In the genomic region with DNA sequence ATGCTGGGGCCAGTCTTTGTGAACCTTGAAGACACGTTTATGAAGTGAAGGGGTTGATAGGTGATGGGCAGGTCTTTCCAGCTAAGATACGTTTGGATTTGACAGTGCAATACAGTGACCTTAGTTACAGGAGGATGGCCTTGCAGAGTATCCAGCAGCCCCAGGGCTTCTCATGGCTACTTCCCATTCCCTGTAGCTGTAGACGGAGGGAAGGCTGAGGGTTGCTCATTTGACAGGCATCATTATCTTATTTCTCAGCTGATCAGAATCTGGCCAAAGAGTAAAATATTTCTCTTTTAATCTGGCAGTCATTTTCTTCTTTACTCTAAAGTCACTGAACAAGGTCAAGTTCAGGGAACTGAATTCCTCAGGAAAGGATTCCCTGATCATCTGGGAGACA, we compare ENCODE assay signal across 30 cellular contexts.
"Had no signal": no experiment of that assay in that cellular context is flagged by ENCODE, and none has a peak within 500 bp of the region (broad histone marks: within the 10 kb centered on the region; RNA-seq: fewer than 3 reads in every experiment).

No MANE protein-coding gene starts in this region.

- H3K4me1 Mint-ChIP-seq: activated CD4-positive, alpha-beta T cell treated with anti-CD3 and anti-CD28 coated beads for 36 hours; central memory CD8-positive, alpha-beta T cell had no signal

- H3K27ac Mint-ChIP-seq: activated CD4-positive, alpha-beta memory T cell treated with anti-CD3 and anti-CD28 coated beads for 36 hours; activated CD4-positive, alpha-beta T cell treated with anti-CD3 and anti-CD28 coated beads for 36 hours; activated CD4-positive, alpha-beta T cell treated with anti-CD3 and anti-CD28 coated beads, Interleukin-2, amount 10 ng/mL, durations not matched to agents 24 days and 14 days; activated CD8-positive, alpha-beta memory T cell treated with anti-CD3 and anti-CD28 coated beads, Interleukin-2, amount 10 ng/mL, durations not matched to agents 7 days and 5 days; activated CD8-positive, alpha-beta T cell treated with anti-CD3 and anti-CD28 coated beads, Interleukin-2, amount 10 ng/mL, durations not matched to agents 7 days and 5 days; activated naive CD4-positive, alpha-beta T cell treated with anti-CD3 and anti-CD28 coated beads, Interleukin-2, amount 10 ng/mL, durations not matched to agents 7 days and 5 days; activated naive CD4-positive, alpha-beta T cell treated with anti-CD3 and anti-CD28 coated beads, Interleukin-2, amount 50 U/mL, for 72 hours; activated naive CD8-positive, alpha-beta T cell treated with anti-CD3 and anti-CD28 coated beads, Interleukin-2, amount 10 ng/mL, durations not matched to agents 7 days and 5 days; activated T-helper 1 cell treated with anti-CD3 and anti-CD28 coated beads, Interleukin-12 subunit alpha, Interleukin-12 subunit beta, Interleukin-2, Interleukin-4 antibody, amounts not matched to agents 30 ng/mL and 10 ng/mL and 1 ng/mL, durations not matched to agents 14 hours and 24 hours and 36 hours; activated T-helper 2 cell treated with anti-CD3 and anti-CD28 coated beads, Interferon-gamma antibody, Interleukin-2, Interleukin-4, amounts not matched to agents 10 μg/mL and 5 μg/mL and 100 μg/mL, durations not matched to agents 14 hours and 24 hours and 36 hours; brain; dendritic cell treated with granulocyte-macrophage colony-stimulating factor and Interleukin-4, amounts not matched to agents 40 ng/mL and 50 ng/mL, for 4 days; endodermal cell had no signal

- H3K36me3 ChIP-seq: ascending aorta, gastrocnemius medialis, heart left ventricle had no signal

- DNase-seq: activated CD4-positive, alpha-beta memory T cell treated with anti-CD3 and anti-CD28 coated beads for 36 hours; activated CD4-positive, alpha-beta T cell treated with anti-CD3 and anti-CD28 coated beads for 36 hours; activated CD4-positive, alpha-beta T cell treated with anti-CD3 and anti-CD28 coated beads, Interleukin-2, amount 10 ng/mL, durations not matched to agents 24 days and 14 days; activated CD4-positive, CD25-positive, alpha-beta regulatory T cell; activated CD4-positive, CD25-positive, alpha-beta regulatory T cell treated with anti-CD3 and anti-CD28 coated beads, Interleukin-2, amount 50 U/mL, for 72 hours; activated CD8-positive, alpha-beta memory T cell treated with anti-CD3 and anti-CD28 coated beads, Interleukin-2, amount 10 ng/mL, durations not matched to agents 7 days and 5 days; activated CD8-positive, alpha-beta memory T cell treated with anti-CD3 and anti-CD28 coated beads, Interleukin-2, amount 50 U/mL, for 4 hours; activated CD8-positive, alpha-beta T cell treated with anti-CD3 and anti-CD28 coated beads, Interleukin-2, amount 10 ng/mL, durations not matched to agents 7 days and 5 days; activated effector memory CD4-positive, alpha-beta T cell treated with anti-CD3 and anti-CD28 coated beads, Interleukin-2, amount 50 U/mL, for 16 hours; activated naive CD4-positive, alpha-beta T cell treated with anti-CD3 and anti-CD28 coated beads, Interleukin-2, amount 10 ng/mL, durations not matched to agents 7 days and 5 days; activated naive CD8-positive, alpha-beta T cell treated with anti-CD3 and anti-CD28 coated beads, Interleukin-2, amount 10 ng/mL, durations not matched to agents 7 days and 5 days; activated T-cell treated with anti-CD3 and anti-CD28 coated beads, Interleukin-2, amount 50 U/mL, for 1 hour; activated T-cell treated with anti-CD3 and anti-CD28 coated beads, Interleukin-2, amount 50 U/mL, for 48 hours; dorsolateral prefrontal cortex; effector memory CD4-positive, alpha-beta T cell; endodermal cell; foreskin keratinocyte; gastrocnemius medialis; glutamatergic neuron; heart left ventricle; T-helper 2 cell had no signal

- H3K27ac ChIP-seq: ascending aorta, coronary artery, dorsolateral prefrontal cortex, foreskin keratinocyte, gastrocnemius medialis, heart left ventricle had no signal

- H3K4me3 Mint-ChIP-seq: activated CD4-positive, alpha-beta memory T cell treated with anti-CD3 and anti-CD28 coated beads for 36 hours; activated CD4-positive, alpha-beta T cell treated with anti-CD3 and anti-CD28 coated beads for 36 hours; activated CD4-positive, alpha-beta T cell treated with anti-CD3 and anti-CD28 coated beads, Interleukin-2, amount 10 ng/mL, durations not matched to agents 24 days and 14 days; activated CD8-positive, alpha-beta memory T cell treated with anti-CD3 and anti-CD28 coated beads, Interleukin-2, amount 10 ng/mL, durations not matched to agents 7 days and 5 days; activated CD8-positive, alpha-beta T cell treated with anti-CD3 and anti-CD28 coated beads, Interleukin-2, amount 10 ng/mL, durations not matched to agents 7 days and 5 days; activated naive CD4-positive, alpha-beta T cell treated with anti-CD3 and anti-CD28 coated beads, Interleukin-2, amount 10 ng/mL, durations not matched to agents 7 days and 5 days; activated naive CD8-positive, alpha-beta T cell treated with anti-CD3 and anti-CD28 coated beads, Interleukin-2, amount 10 ng/mL, durations not matched to agents 7 days and 5 days; activated T-helper 1 cell treated with anti-CD3 and anti-CD28 coated beads, Interleukin-12 subunit alpha, Interleukin-12 subunit beta, Interleukin-2, Interleukin-4 antibody, amounts not matched to agents 30 ng/mL and 10 ng/mL and 1 ng/mL, durations not matched to agents 14 hours and 24 hours and 36 hours; brain; central memory CD8-positive, alpha-beta T cell; dendritic cell treated with granulocyte-macrophage colony-stimulating factor and Interleukin-4, amounts not matched to agents 40 ng/mL and 50 ng/mL, for 4 days; endodermal cell had no signal

- H3K9me3 Mint-ChIP-seq: activated CD4-positive, alpha-beta memory T cell treated with anti-CD3 and anti-CD28 coated beads for 36 hours; activated naive CD4-positive, alpha-beta T cell treated with anti-CD3 and anti-CD28 coated beads, Interleukin-2, amount 10 ng/mL, durations not matched to agents 7 days and 5 days; activated naive CD4-positive, alpha-beta T cell treated with anti-CD3 and anti-CD28 coated beads, Interleukin-2, amount 50 U/mL, for 72 hours; activated naive CD8-positive, alpha-beta T cell treated with anti-CD3 and anti-CD28 coated beads, Interleukin-2, amount 10 ng/mL, durations not matched to agents 7 days and 5 days; activated T-helper 1 cell treated with anti-CD3 and anti-CD28 coated beads, Interleukin-12 subunit alpha, Interleukin-12 subunit beta, Interleukin-2, Interleukin-4 antibody, amounts not matched to agents 30 ng/mL and 10 ng/mL and 1 ng/mL, durations not matched to agents 14 hours and 24 hours and 36 hours; activated T-helper 2 cell treated with anti-CD3 and anti-CD28 coated beads, Interferon-gamma antibody, Interleukin-2, Interleukin-4, amounts not matched to agents 10 μg/mL and 5 μg/mL and 100 μg/mL, durations not matched to agents 14 hours and 24 hours and 36 hours; central memory CD8-positive, alpha-beta T cell; dendritic cell treated with granulocyte-macrophage colony-stimulating factor and Interleukin-4, amounts not matched to agents 40 ng/mL and 50 ng/mL, for 4 days; endodermal cell had no signal

- H3K27me3 ChIP-seq: ascending aorta, gastrocnemius medialis, heart left ventricle had no signal

- H3K27me3 Mint-ChIP-seq: activated CD4-positive, alpha-beta memory T cell treated with anti-CD3 and anti-CD28 coated beads for 36 hours had no signal

- H3K4me3 ChIP-seq: ascending aorta, coronary artery, dorsolateral prefrontal cortex, gastrocnemius medialis, heart left ventricle had no signal

- ATAC-seq: activated CD4-positive, alpha-beta T cell treated with anti-CD3 and anti-CD28 coated beads for 36 hours; activated CD8-positive, alpha-beta memory T cell treated with anti-CD3 and anti-CD28 coated beads, Interleukin-2, amount 10 ng/mL, durations not matched to agents 7 days and 5 days; activated CD8-positive, alpha-beta T cell treated with anti-CD3 and anti-CD28 coated beads, Interleukin-2, amount 10 ng/mL, durations not matched to agents 7 days and 5 days; activated naive CD4-positive, alpha-beta T cell treated with anti-CD3 and anti-CD28 coated beads, Interleukin-2, amount 50 U/mL, for 72 hours; esophagus mucosa; foreskin keratinocyte; gastrocnemius medialis; heart left ventricle had no signal

- H3K4me1 ChIP-seq: ascending aorta, foreskin keratinocyte, gastrocnemius medialis had no signal

- H3K9me3 ChIP-seq: ascending aorta, gastrocnemius medialis, heart left ventricle had no signal

- H3K36me3 Mint-ChIP-seq: activated CD4-positive, alpha-beta memory T cell treated with anti-CD3 and anti-CD28 coated beads for 36 hours; activated CD8-positive, alpha-beta memory T cell treated with anti-CD3 and anti-CD28 coated beads, Interleukin-2, amount 10 ng/mL, durations not matched to agents 7 days and 5 days; activated naive CD4-positive, alpha-beta T cell treated with anti-CD3 and anti-CD28 coated beads, Interleukin-2, amount 10 ng/mL, durations not matched to agents 7 days and 5 days; activated naive CD4-positive, alpha-beta T cell treated with anti-CD3 and anti-CD28 coated beads, Interleukin-2, amount 50 U/mL, for 72 hours; activated naive CD8-positive, alpha-beta T cell treated with anti-CD3 and anti-CD28 coated beads, Interleukin-2, amount 10 ng/mL, durations not matched to agents 7 days and 5 days; brain had no signal
